Comparison of ENCODE assay signal across 11 cellular contexts in genomic region chr3:190053919-190054672, GRCh38.
DNase-seq lines count a peak whose midpoint lies in the region; ATAC-seq and TF ChIP-seq lines count a peak whose summit lies in the region.
"Had no signal": no experiment of that assay in that cellular context is flagged by ENCODE, and none has a peak within 500 bp of the region (broad histone marks: within the 10 kb centered on the region; RNA-seq: fewer than 3 reads in every experiment).

No MANE protein-coding gene starts in this region.

- H3K27ac ChIP-seq in RWPE2 (ENCODE audit: poor library complexity, severe bottlenecking): no peak overlapping the region

- peak overlapping the region; percentile 34 for H3K9ac ChIP-seq in skeletal muscle satellite cell (ENCODE audit: low read depth, low read length)

- TF ChIP-seq CTCF in RWPE2 (IDR thresholded peaks at IDR 0.05; ENCODE audit: poor library complexity, severe bottlenecking): no peak

- H3K4me3 ChIP-seq in RWPE2 (ENCODE audit: severe bottlenecking) (no peak overlapping the region), skeletal muscle satellite cell (ENCODE audit: low read length) (no peak overlapping the region)

- DNase-seq in H4 (ENCODE audit: low spot score) (peak; percentile 74), RWPE2 (ENCODE audit: low spot score) (no peak)
- DNase-seq in activated CD4-positive, alpha-beta T cell treated with anti-CD3 and anti-CD28 coated beads for 1 hour: no peak
- DNase-seq: activated T-cell treated with anti-CD3 and anti-CD28 coated beads, Interleukin-2, amount 50 U/mL, for 48 hours; naive thymus-derived CD4-positive, alpha-beta T cell; NCI-H1048; stimulated activated naive CD4-positive, alpha-beta T cell treated with Interleukin-2 at 50 U/mL for 16 hours had no signal

- H3K36me3 ChIP-seq in RWPE2 (ENCODE audit: low read depth) (no peaks in the 10 kb centered on the region), skeletal muscle satellite cell (ENCODE audit: insufficient read depth, low read length) (no peaks in the 10 kb centered on the region)

- H3K27me3 ChIP-seq in RWPE2 (ENCODE audit: insufficient read depth, poor library complexity, severe bottlenecking) (no peaks in the 10 kb centered on the region), skeletal muscle satellite cell (ENCODE audit: control insufficient read depth, insufficient read depth, low read length) (no peaks in the 10 kb centered on the region)

- H3K9me3 ChIP-seq in RWPE2 (ENCODE audit: severe bottlenecking): no peaks in the 10 kb centered on the region
- no peaks in the 10 kb centered on the region for H3K9me3 ChIP-seq in skeletal muscle satellite cell (replicated peaks; ENCODE audit: low read length)

- peak overlapping the region; percentile 34 for H3K4me2 ChIP-seq in skeletal muscle satellite cell (ENCODE audit: low read length)

- peaks cover 12% of the 10 kb centered on the region for H3K4me1 ChIP-seq in RWPE2 (ENCODE audit: insufficient read depth, poor library complexity, severe bottlenecking)
- H3K4me1 ChIP-seq in skeletal muscle satellite cell (ENCODE audit: control insufficient read depth, insufficient read depth, low read length): peaks cover 31% of the 10 kb centered on the region

- ATAC-seq in RWPE2 (ENCODE audit: low read depth) (peak; percentile 88), esophagus mucosa (peak; percentile 50), HG03457 (IDR thresholded peaks at IDR 0.05; ENCODE audit: unreplicated experiment) (no peak), HG02981 (IDR thresholded peaks at IDR 0.05; ENCODE audit: unreplicated experiment) (no peak)
- ATAC-seq: naive thymus-derived CD4-positive, alpha-beta T cell had no signal

Comparison
In these comparisons a context has a peak if more than half of its experiments do, and no peak if none do; other contexts are left out.
1. ATAC-seq: peak in RWPE2 (single experiment) and esophagus mucosa (single experiment); none in HG03457 (single experiment) and HG02981 (single experiment).